Comparison of ENCODE assay signal across 13 cellular contexts in the genomic region with DNA sequence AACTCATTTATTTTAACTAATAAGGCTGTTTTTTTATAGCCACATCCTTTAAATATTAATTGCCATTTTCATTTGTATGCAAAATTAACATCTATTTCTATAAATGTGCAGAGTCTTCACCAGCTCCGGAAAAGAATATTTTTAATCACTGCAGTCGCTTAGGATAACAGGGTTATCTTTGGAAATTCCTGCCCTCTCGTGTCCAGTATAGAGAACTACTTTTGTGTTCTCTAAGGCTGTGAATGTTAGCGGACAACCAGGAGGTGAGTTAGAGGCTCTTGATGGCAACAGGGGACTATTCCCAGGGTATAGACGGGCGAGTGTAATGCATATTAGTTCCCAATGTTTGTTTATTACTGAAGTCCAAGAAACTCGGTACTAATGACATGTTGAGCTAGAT. TPM values are rescaled to one million over a fixed set of nuclear protein-coding genes. Genes with fewer than 3 reads are reported as not detected.
A peak's percentile ranks its signal among the peaks of the same experiment; 100 is the strongest.
DNase-seq lines count a peak whose midpoint lies in the region; ATAC-seq and TF ChIP-seq lines count a peak whose summit lies in the region.
"Had no signal": no experiment of that assay in that cellular context is flagged by ENCODE, and none has a peak within 500 bp of the region (broad histone marks: within the 10 kb centered on the region; RNA-seq: fewer than 3 reads in every experiment).

No MANE protein-coding gene starts in this region.

- no peak overlapping the region for H3K4me3 ChIP-seq in astrocyte of the cerebellum (ENCODE audit: low read depth, low read length)
- H3K4me3 ChIP-seq: SK-N-MC had no signal

- no peaks in the 10 kb centered on the region for H3K4me1 Mint-ChIP-seq in stimulated activated naive CD8-positive, alpha-beta T cell treated with anti-CD3 and anti-CD28 coated beads, Interleukin-15, amount 100 ng/mL, for 72 hours

- peaks cover 13% of the 10 kb centered on the region for H3K27me3 Mint-ChIP-seq in stimulated activated naive CD8-positive, alpha-beta T cell treated with anti-CD3 and anti-CD28 coated beads, Interleukin-15, amount 100 ng/mL, for 72 hours

- DNase-seq in AG08396 (ENCODE audit: low spot score) (peak; percentile 40), LHCN-M2 (ENCODE audit: low read depth) (peak; percentile 9), astrocyte of the cerebellum (ENCODE audit: low read depth) (no peak), left lobe of liver (ENCODE audit: low spot score) (no peak), left colon (no peak)
- no peak for DNase-seq in stimulated activated naive CD8-positive, alpha-beta T cell treated with anti-CD3 and anti-CD28 coated beads, Interleukin-15, amount 100 ng/mL, for 72 hours
- DNase-seq: activated gamma-delta T cell treated with Interleukin-2 at 50 U/mL for 16 hours; hypothalamus; stimulated activated naive CD8-positive, alpha-beta T cell treated with anti-CD3 and anti-CD28 coated beads, Interleukin-15, Interleukin-2, amounts not matched to agents 100 U/mL and 50 U/mL, for 24 hours had no signal

- ATAC-seq in left lobe of liver (peak; percentile 71), HG02884 (IDR thresholded peaks at IDR 0.05; ENCODE audit: unreplicated experiment) (no peak), HG03439 (IDR thresholded peaks at IDR 0.05; ENCODE audit: unreplicated experiment) (no peak), left colon (no peak)
- ATAC-seq in stimulated activated naive CD8-positive, alpha-beta T cell treated with anti-CD3 and anti-CD28 coated beads, Interleukin-15, amount 100 ng/mL, for 72 hours, result no peak
- ATAC-seq: stimulated activated naive CD8-positive, alpha-beta T cell treated with anti-CD3 and anti-CD28 coated beads, Interleukin-15, Interleukin-2, amounts not matched to agents 100 U/mL and 50 U/mL, for 24 hours had no signal

- in situ Hi-C loops in astrocyte of the cerebellum (cut with HindIII; ENCODE audit: low sequenced_read_pairs), result no loop called here

- no peak overlapping the region for H3K27ac Mint-ChIP-seq in stimulated activated naive CD8-positive, alpha-beta T cell treated with anti-CD3 and anti-CD28 coated beads, Interleukin-15, amount 100 ng/mL, for 72 hours

- peak; percentile 19 for TF ChIP-seq CTCF in astrocyte of the cerebellum (IDR thresholded peaks at IDR 0.05; ENCODE audit: low read depth, low read length, missing control alignments)

- no peaks in the 10 kb centered on the region for H3K9me3 Mint-ChIP-seq in stimulated activated naive CD8-positive, alpha-beta T cell treated with anti-CD3 and anti-CD28 coated beads, Interleukin-15, amount 100 ng/mL, for 72 hours

- H3K4me3 Mint-ChIP-seq in stimulated activated naive CD8-positive, alpha-beta T cell treated with anti-CD3 and anti-CD28 coated beads, Interleukin-15, amount 100 ng/mL, for 72 hours, result no peak overlapping the region

- intact Hi-C loops in left colon (cut with DNase I, micrococcal nuclease), result loop anchor here in 1 of 2 donors (10.0 kb wide), 1 partner anchor 565 kb away; no protein-coding TSS in a partner anchor

RNA-seq across cellular contexts. Expression of gene GGTA1, which starts 59.4 kb away (rescaled TPM):
- total RNA-seq in LHCN-M2 (2014; rRNA removed) (not detected in 2 replicates), left lobe of liver (1.2 TPM), left colon (1 to 10 TPM; 2.0 to 5.6 TPM)
- not detected for polyA plus RNA-seq in LHCN-M2 (2012)
- total RNA-seq: G401 had no signal

Comparison
In these comparisons a context has a peak if more than half of its experiments do, and no peak if none do; other contexts are left out.
1. DNase-seq: peak in AG08396 (single experiment) and LHCN-M2 (single experiment); none in astrocyte of the cerebellum (single experiment), left lobe of liver (single experiment), stimulated activated naive CD8-positive, alpha-beta T cell treated with anti-CD3 and anti-CD28 coated beads, Interleukin-15, amount 100 ng/mL, for 72 hours (0 of 2) and left colon (0 of 2).